In the genomic region with DNA sequence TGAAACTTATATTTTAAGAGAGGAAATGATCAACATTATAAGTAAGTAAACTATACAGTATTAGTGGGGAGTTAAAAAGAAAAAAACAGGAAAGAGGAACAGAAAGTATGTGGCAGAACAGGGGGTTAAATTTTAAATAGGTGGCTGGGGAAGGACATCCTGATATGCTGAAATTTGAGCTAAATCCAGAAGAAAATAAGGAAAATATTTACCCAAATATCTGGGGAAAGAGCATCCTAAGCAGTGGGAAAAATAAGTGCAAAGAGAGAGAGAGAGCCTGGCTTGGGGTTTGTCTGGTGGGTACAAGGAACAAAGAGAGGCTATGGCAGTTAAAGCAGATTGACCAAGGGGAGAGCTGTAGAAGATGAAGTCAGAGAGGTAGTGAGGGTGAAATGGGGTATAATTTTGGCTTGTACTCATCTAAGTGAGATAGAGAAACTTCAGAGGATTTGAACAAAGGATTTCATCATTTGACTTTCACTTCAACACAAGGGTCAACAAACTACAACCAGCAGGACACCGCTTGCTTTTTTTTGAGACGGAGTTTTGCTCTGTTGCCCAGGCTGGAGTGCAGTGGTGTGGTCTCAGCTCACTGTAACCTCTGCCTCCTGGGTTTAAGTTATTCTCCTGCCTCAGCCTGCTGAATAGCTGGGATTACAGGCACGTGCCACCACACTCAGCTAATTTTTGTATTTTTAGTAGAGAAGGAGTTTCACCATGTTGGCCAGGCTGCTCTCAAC, we compare ENCODE assay signal across 15 cellular contexts.
DNase-seq lines count a peak whose midpoint lies in the region; ATAC-seq and TF ChIP-seq lines count a peak whose summit lies in the region.
"Had no signal": no experiment of that assay in that cellular context is flagged by ENCODE, and none has a peak within 500 bp of the region (broad histone marks: within the 10 kb centered on the region; RNA-seq: fewer than 3 reads in every experiment).

No MANE protein-coding gene starts in this region.

- H3K4me3 ChIP-seq in choroid plexus epithelial cell (ENCODE audit: low read depth, low read length) = no peak overlapping the region
- H3K4me3 ChIP-seq: suprapubic skin had no signal

- H3K27ac Mint-ChIP-seq in activated T-helper 2 cell treated with anti-CD3 and anti-CD28 coated beads, Interferon-gamma antibody, Interleukin-2, Interleukin-4, amounts not matched to agents 10 μg/mL and 5 μg/mL and 100 μg/mL, durations not matched to agents 14 hours and 24 hours and 36 hours = no peak overlapping the region
- H3K27ac Mint-ChIP-seq: H9, immature natural killer cell, T-cell had no signal

- no peak for TF ChIP-seq CTCF in choroid plexus epithelial cell (conservative IDR thresholded peaks at IDR 0.05; ENCODE audit: low read depth, low read length)

- H3K4me1 Mint-ChIP-seq in activated T-helper 2 cell treated with anti-CD3 and anti-CD28 coated beads, Interferon-gamma antibody, Interleukin-2, Interleukin-4, amounts not matched to agents 10 μg/mL and 5 μg/mL and 100 μg/mL, durations not matched to agents 14 hours and 24 hours and 36 hours (ENCODE audit: low read depth) = no peaks in the 10 kb centered on the region
- H3K4me1 Mint-ChIP-seq: immature natural killer cell had no signal

- ATAC-seq in GM18907 (IDR thresholded peaks at IDR 0.05; ENCODE audit: unreplicated experiment) (peak; percentile 67), GM21576 (IDR thresholded peaks at IDR 0.05; ENCODE audit: unreplicated experiment) (peak; percentile 63), HG03103 (IDR thresholded peaks at IDR 0.05; ENCODE audit: low read depth, unreplicated experiment) (peak; percentile 69)
- ATAC-seq: T-cell had no signal

- DNase-seq in choroid plexus epithelial cell (ENCODE audit: low read depth) (peak; percentile 16), NCI-H526 (lab: John Stamatoyannopoulos, UW) (no peak), foreskin melanocyte (no peak)
- no peak for DNase-seq in activated T-helper 2 cell treated with anti-CD3 and anti-CD28 coated beads, Interferon-gamma antibody, Interleukin-2, Interleukin-4, amounts not matched to agents 10 μg/mL and 5 μg/mL and 100 μg/mL, durations not matched to agents 14 hours and 24 hours and 36 hours (ENCODE audit: low spot score)
- no peak for DNase-seq in activated CD8-positive, alpha-beta memory T cell treated with anti-CD3 and anti-CD28 coated beads for 24 hours
- DNase-seq: activated CD8-positive, alpha-beta memory T cell treated with anti-CD3 and anti-CD28 coated beads, Interleukin-2, amount 50 U/mL, for 48 hours; DMS 273 treated with DMSO at 0.1 percent for 48 hours; H9; immature natural killer cell; NCI-H524; T-cell had no signal

- peaks cover 5% of the 10 kb centered on the region for H3K27me3 Mint-ChIP-seq in activated T-helper 2 cell treated with anti-CD3 and anti-CD28 coated beads, Interferon-gamma antibody, Interleukin-2, Interleukin-4, amounts not matched to agents 10 μg/mL and 5 μg/mL and 100 μg/mL, durations not matched to agents 14 hours and 24 hours and 36 hours (ENCODE audit: low read depth)

- no peaks in the 10 kb centered on the region for H3K9me3 Mint-ChIP-seq in activated T-helper 2 cell treated with anti-CD3 and anti-CD28 coated beads, Interferon-gamma antibody, Interleukin-2, Interleukin-4, amounts not matched to agents 10 μg/mL and 5 μg/mL and 100 μg/mL, durations not matched to agents 14 hours and 24 hours and 36 hours
- H3K9me3 Mint-ChIP-seq: T-cell had no signal

- no peak overlapping the region for H3K4me3 Mint-ChIP-seq in activated T-helper 2 cell treated with anti-CD3 and anti-CD28 coated beads, Interferon-gamma antibody, Interleukin-2, Interleukin-4, amounts not matched to agents 10 μg/mL and 5 μg/mL and 100 μg/mL, durations not matched to agents 14 hours and 24 hours and 36 hours (ENCODE audit: low read depth)
- H3K4me3 Mint-ChIP-seq: H9, immature natural killer cell, T-cell had no signal

- intact Hi-C loops in activated T-helper 2 cell treated with anti-CD3 and anti-CD28 coated beads, Interferon-gamma antibody, Interleukin-2, Interleukin-4, amounts not matched to agents 10 μg/mL and 5 μg/mL and 100 μg/mL, durations not matched to agents 14 hours and 24 hours and 36 hours (cut with micrococcal nuclease) = no loop called here

- no peaks in the 10 kb centered on the region for H3K36me3 Mint-ChIP-seq in activated T-helper 2 cell treated with anti-CD3 and anti-CD28 coated beads, Interferon-gamma antibody, Interleukin-2, Interleukin-4, amounts not matched to agents 10 μg/mL and 5 μg/mL and 100 μg/mL, durations not matched to agents 14 hours and 24 hours and 36 hours (ENCODE audit: low read depth)
- H3K36me3 Mint-ChIP-seq: immature natural killer cell, T-cell had no signal
